Comparison of ENCODE assay signal across 8 cellular contexts in genomic region chr10:25758041-25758457, GRCh38.
DNase-seq lines count a peak whose midpoint lies in the region; ATAC-seq and TF ChIP-seq lines count a peak whose summit lies in the region.

No MANE protein-coding gene starts in this region.

- no peaks in the 10 kb centered on the region for H3K36me3 ChIP-seq in upper lobe of left lung

- no peaks in the 10 kb centered on the region for H3K27me3 ChIP-seq in upper lobe of left lung

- H3K4me1 ChIP-seq in upper lobe of left lung = no peaks in the 10 kb centered on the region

- no peak for TF ChIP-seq EP300 in upper lobe of left lung (IDR thresholded peaks at IDR 0.05)

- TF ChIP-seq POLR2A in upper lobe of left lung (IDR thresholded peaks at IDR 0.05) = no peak

- TF ChIP-seq CTCF in upper lobe of left lung (IDR thresholded peaks at IDR 0.05) = peak in 3 of 6 experiments; percentile 19 to 23 (median 21)

- H3K9me3 ChIP-seq in upper lobe of left lung = no peaks in the 10 kb centered on the region

- peak; percentile 48 for DNase-seq in DMS53 (lab: John Stamatoyannopoulos, UW)
- DNase-seq in DMS53 treated with DMSO at 0.1 percent for 48 hours (lab: John Stamatoyannopoulos, UW; ENCODE audit: unreplicated experiment) = no peak
- DNase-seq in M059J (ENCODE audit: low read depth) = peak; percentile 44
- DNase-seq in RPMI7951 (ENCODE audit: low read depth) = peak; percentile 18
- peak; percentile 59 for DNase-seq in iPS-NIHi7 (ENCODE audit: extremely low spot score)
- DNase-seq in upper lobe of left lung = no peak

- no peak overlapping the region for H3K4me3 ChIP-seq in upper lobe of left lung

- H3K27ac ChIP-seq in upper lobe of left lung = no peak overlapping the region

- ATAC-seq in GM19023 (IDR thresholded peaks at IDR 0.05; ENCODE audit: unreplicated experiment) (no peak), GM18870 (IDR thresholded peaks at IDR 0.05; ENCODE audit: unreplicated experiment) (no peak), upper lobe of left lung (ENCODE audit: low FRiP score in 2 of 2) (no peak)

Comparison
In these comparisons a context has a peak if more than half of its experiments do, and no peak if none do; other contexts are left out.
1. DNase-seq: peak in DMS53 (single experiment), M059J (single experiment), RPMI7951 (single experiment) and iPS-NIHi7 (single experiment); none in DMS53 treated with DMSO at 0.1 percent for 48 hours (single experiment) and upper lobe of left lung (0 of 2).